8 cellular contexts compared by ENCODE assay signal in genomic region chr1:156500578-156500846, GRCh38. TPM values are rescaled to one million over a fixed set of nuclear protein-coding genes. Genes with fewer than 3 reads are reported as not detected.
A peak's percentile ranks its signal among the peaks of the same experiment; 100 is the strongest.
DNase-seq lines count a peak whose midpoint lies in the region; ATAC-seq and TF ChIP-seq lines count a peak whose summit lies in the region.

Gene MEF2D, minus strand, starts transcription at chr1:156500775. Its CDS starts 17,483 bp downstream, at chr1:156483292.

- H3K4me1 Mint-ChIP-seq in activated T-cell treated with anti-CD3 and anti-CD28 coated beads, Interleukin-2, amount 50 U/mL, for 4 hours (ENCODE audit: low read depth): peaks cover 75% of the 10 kb centered on the region

- DNase-seq in activated T-cell treated with anti-CD3 and anti-CD28 coated beads, Interleukin-2, amount 50 U/mL, for 4 hours: no peak
- DNase-seq in activated T-cell treated with anti-CD3 and anti-CD28 coated beads, Interleukin-2, amount 50 U/mL, for 48 hours: no peak
- DNase-seq in Right ventricle myocardium inferior (ENCODE audit: missing footprints) (no peak), NCI-H69 (lab: John Stamatoyannopoulos, UW) (no peak)

- H3K9me3 Mint-ChIP-seq in activated T-cell treated with anti-CD3 and anti-CD28 coated beads, Interleukin-2, amount 50 U/mL, for 4 hours: no peaks in the 10 kb centered on the region

- no peaks in the 10 kb centered on the region for H3K36me3 ChIP-seq in rectal smooth muscle tissue (ENCODE audit: control insufficient read depth, insufficient read depth, low read length)

- peak in 1 of 2 donors; percentile 0 for ATAC-seq in activated T-cell treated with anti-CD3 and anti-CD28 coated beads, Interleukin-2, amount 50 U/mL, for 4 hours
- ATAC-seq in Right ventricle myocardium inferior (no peak), HG03159 (IDR thresholded peaks at IDR 0.05; ENCODE audit: unreplicated experiment) (no peak), HG02852 (IDR thresholded peaks at IDR 0.05; ENCODE audit: unreplicated experiment) (no peak)

- no peak for TF ChIP-seq CTCF in VCaP (conservative IDR thresholded peaks at IDR 0.05)

- H3K4me1 ChIP-seq in rectal smooth muscle tissue (ENCODE audit: control insufficient read depth, insufficient read depth, low read length): peaks cover 56% of the 10 kb centered on the region

- peak within 1 kb of the TSS; percentile 91 for H3K4me3 Mint-ChIP-seq in activated T-cell treated with anti-CD3 and anti-CD28 coated beads, Interleukin-2, amount 50 U/mL, for 4 hours

- H3K27me3 Mint-ChIP-seq in activated T-cell treated with anti-CD3 and anti-CD28 coated beads, Interleukin-2, amount 50 U/mL, for 4 hours (ENCODE audit: low read depth): no peaks in the 10 kb centered on the region

- H3K36me3 Mint-ChIP-seq in activated T-cell treated with anti-CD3 and anti-CD28 coated beads, Interleukin-2, amount 50 U/mL, for 4 hours (ENCODE audit: insufficient read depth): no peaks in the 10 kb centered on the region

- H3K9ac ChIP-seq in rectal smooth muscle tissue (ENCODE audit: low read length): peak within 1 kb of the TSS; percentile 95

- H3K4me3 ChIP-seq in rectal smooth muscle tissue (ENCODE audit: low read length): peak within 1 kb of the TSS; percentile 97

- intact Hi-C loops in Right ventricle myocardium inferior (cut with DNase I): no loop called here

- H3K27me3 ChIP-seq in rectal smooth muscle tissue (ENCODE audit: control insufficient read depth, insufficient read depth, low read length): no peaks in the 10 kb centered on the region

- H3K27ac ChIP-seq in VCaP (peak within 1 kb of the TSS; percentile 98), rectal smooth muscle tissue (ENCODE audit: low read depth, low read length) (peak within 1 kb of the TSS; percentile 100)

RNA-seq across cellular contexts. Expression of gene MEF2D, which starts in this region (rescaled TPM):
- 10 to 100 TPM; 42.5 to 50.9 (median 46.3) TPM for total RNA-seq in activated T-cell treated with anti-CD3 and anti-CD28 coated beads, Interleukin-2, amount 50 U/mL, for 4 hours
- 99.7 TPM for total RNA-seq in Right ventricle myocardium inferior
